ENCODE assay signal across 17 cellular contexts in genomic region chr22:49525366-49525765, GRCh38.
"Had no signal": no experiment of that assay in that cellular context is flagged by ENCODE, and none has a peak within 500 bp of the region (broad histone marks: within the 10 kb centered on the region; RNA-seq: fewer than 3 reads in every experiment).

No MANE protein-coding gene starts in this region.

- H3K27me3 ChIP-seq: colonic mucosa, foreskin keratinocyte, hepatocyte, ovary, upper lobe of left lung, uterus had no signal

- H3K27ac ChIP-seq: colonic mucosa, foreskin keratinocyte, hepatocyte, ovary, suprapubic skin, tibial artery, upper lobe of left lung, uterus had no signal

- H3K36me3 ChIP-seq: colonic mucosa, ovary, suprapubic skin, tibial artery, upper lobe of left lung, uterus had no signal

- H3K9me3 ChIP-seq: colonic mucosa, suprapubic skin, tibial artery, uterus had no signal

- DNase-seq: dermis blood vessel endothelial cell; foreskin keratinocyte; kidney; mesendoderm; naive thymus-derived CD4-positive, alpha-beta T cell; nephron progenitor cell; ovary; right cardiac atrium; small intestine; stimulated activated CD4-positive, alpha-beta T cell treated with anti-CD3 and anti-CD28 coated beads, Interleukin-12 subunit alpha, Interleukin-12 subunit beta, amount 100 ng/mL, for 4 hours; stimulated activated naive CD4-positive, alpha-beta T cell treated with Interleukin-2 at 50 U/mL for 16 hours; upper lobe of left lung; uterus had no signal

- H3K4me1 ChIP-seq: colonic mucosa, foreskin keratinocyte, suprapubic skin, tibial artery, uterus had no signal

- H3K4me2 ChIP-seq: hepatocyte had no signal

- H3K4me3 ChIP-seq: colonic mucosa, hepatocyte, ovary, suprapubic skin, tibial artery, upper lobe of left lung, uterus had no signal
